18 cellular contexts compared by ENCODE assay signal in genomic region chr20:21166801-21167200, GRCh38. TPM values are rescaled to one million over a fixed set of nuclear protein-coding genes. Genes with fewer than 3 reads are reported as not detected.
DNase-seq lines count a peak whose midpoint lies in the region; ATAC-seq and TF ChIP-seq lines count a peak whose summit lies in the region.
"Had no signal": no experiment of that assay in that cellular context is flagged by ENCODE, and none has a peak within 500 bp of the region (broad histone marks: within the 10 kb centered on the region; RNA-seq: fewer than 3 reads in every experiment).

No MANE protein-coding gene starts in this region.

- H3K27ac Mint-ChIP-seq in neural progenitor cell = no peak overlapping the region
- H3K27ac Mint-ChIP-seq: B cell, nephron had no signal

- peak; percentile 18 to 26 for DNase-seq in AML-193 (lab: John Stamatoyannopoulos, UW)
- peak; percentile 39 for DNase-seq in GM12865 (ENCODE audit: low read depth)
- DNase-seq in UCSD-AML1 (lab: John Stamatoyannopoulos, UW; ENCODE audit: unreplicated experiment) = peak; percentile 26
- DNase-seq in neural progenitor cell (ENCODE audit: low spot score) = no peak
- DNase-seq in mesenchymal stem cell = no peak
- no peak for DNase-seq in A673 (ENCODE audit: low spot score)
- DNase-seq: aorta; dermis blood vessel endothelial cell; NCI-H526 treated with DMSO at 0.1 percent for 48 hours; right lobe of liver; Right ventricle myocardium superior; stimulated activated CD4-positive, alpha-beta T cell treated with anti-CD3 and anti-CD28 coated beads, Interleukin-4, amount 100 ng/mL, for 24 hours; stimulated activated naive CD4-positive, alpha-beta T cell; uterus had no signal

- no peak overlapping the region for H2BK5ac ChIP-seq in mesenchymal stem cell (ENCODE audit: low read depth, low read length, poor library complexity, severe bottlenecking)

- H4K20me1 ChIP-seq in neural progenitor cell (ENCODE audit: low read depth) = no peaks in the 10 kb centered on the region

- H2AK5ac ChIP-seq in mesenchymal stem cell (ENCODE audit: low read length, severe bottlenecking) = no peak overlapping the region

- H2BK120ac ChIP-seq in mesenchymal stem cell (ENCODE audit: low read depth, low read length) = no peak overlapping the region

- no peak overlapping the region for H3K4ac ChIP-seq in mesenchymal stem cell (ENCODE audit: low read depth in 1 of 2, low read length in 2 of 2)

- no peak overlapping the region for H3K4me2 ChIP-seq in neural progenitor cell
- no peak overlapping the region for H3K4me2 ChIP-seq in mesenchymal stem cell (ENCODE audit: low read length, poor library complexity, severe bottlenecking)

- H3K14ac ChIP-seq in mesenchymal stem cell (ENCODE audit: low read length in 2 of 2) = no peak overlapping the region

- H3K9ac ChIP-seq in neural progenitor cell = no peak overlapping the region
- H3K9ac ChIP-seq in mesenchymal stem cell (ENCODE audit: low read length) = no peak overlapping the region

- no peak overlapping the region for H3K4me3 Mint-ChIP-seq in neural progenitor cell
- H3K4me3 Mint-ChIP-seq: B cell, nephron had no signal

- CTCF ChIA-PET in A673 (lab: Charles Lee) = no interaction called here

- BruUV-seq in A673 (replicated peaks; lab: Mats Ljungman, UMichigan) = no TSS peak

- no peak overlapping the region for H2BK15ac ChIP-seq in mesenchymal stem cell (ENCODE audit: low read depth, poor library complexity, severe bottlenecking)

- peak overlapping the region; percentile 93 for H3K27ac ChIP-seq in KOPT-K1 (ENCODE audit: low read depth, low read length, poor library complexity, severe bottlenecking)
- no peak overlapping the region for H3K27ac ChIP-seq in neural progenitor cell
- no peak overlapping the region for H3K27ac ChIP-seq in mesenchymal stem cell (ENCODE audit: low read length, poor library complexity, severe bottlenecking)
- H3K27ac ChIP-seq in A673 (ENCODE audit: low read depth, low read length, poor library complexity, severe bottlenecking) = no peak overlapping the region
- H3K27ac ChIP-seq: right lobe of liver, uterus had no signal

- H3K4me1 ChIP-seq in neural progenitor cell (no peaks in the 10 kb centered on the region), mesenchymal stem cell (ENCODE audit: control insufficient read depth, insufficient read depth, low read depth, low read length) (no peaks in the 10 kb centered on the region), A673 (ENCODE audit: insufficient read depth, low read length, poor library complexity, severe bottlenecking) (no peaks in the 10 kb centered on the region)
- H3K4me1 ChIP-seq: right lobe of liver, uterus had no signal

- intact Hi-C loops in A673 (cut with micrococcal nuclease; ENCODE audit: unreplicated experiment) = no loop called here

- ATAC-seq in GM21390 (IDR thresholded peaks at IDR 0.05; ENCODE audit: unreplicated experiment) = no peak
- ATAC-seq: right lobe of liver had no signal

- no peaks in the 10 kb centered on the region for H3K4me1 Mint-ChIP-seq in neural progenitor cell
- H3K4me1 Mint-ChIP-seq: B cell, nephron had no signal

- whole genome bisulfite sequencing in mesenchymal stem cell = 88% methylated on average over 2 of the region's 2 CpGs

- TF ChIP-seq CTCF in GM12865 (IDR thresholded peaks at IDR 0.05; ENCODE audit: insufficient read depth, low read depth, low read length, missing control alignments) = no peak
- no peak for TF ChIP-seq CTCF in neural progenitor cell (IDR thresholded peaks at IDR 0.05)
- no peak for TF ChIP-seq CTCF in A673 (conservative IDR thresholded peaks at IDR 0.05; ENCODE audit: low read depth, low read length)

- no peak overlapping the region for H3K23ac ChIP-seq in mesenchymal stem cell (ENCODE audit: low read length in 2 of 2)

- peaks cover 7% of the 10 kb centered on the region for H3K9me3 Mint-ChIP-seq in neural progenitor cell

- no peak overlapping the region for H4K8ac ChIP-seq in mesenchymal stem cell (ENCODE audit: low read length)

- H3K4me3 ChIP-seq in GM12865 (ENCODE audit: low read depth, low read length) (no peak overlapping the region), neural progenitor cell (no peak overlapping the region), mesenchymal stem cell (ENCODE audit: insufficient read depth in 1 of 2, low read depth in 1 of 2, low read length in 2 of 2) (no peak overlapping the region), A673 (ENCODE audit: low read depth, low read length, poor library complexity, severe bottlenecking) (no peak overlapping the region)
- H3K4me3 ChIP-seq: right lobe of liver, uterus had no signal

- no peaks in the 10 kb centered on the region for H3K79me1 ChIP-seq in mesenchymal stem cell (replicated peaks; ENCODE audit: low read length, poor library complexity, severe bottlenecking)

- H2AFZ ChIP-seq in neural progenitor cell (replicated peaks) (no peak overlapping the region), mesenchymal stem cell (ENCODE audit: low read depth, low read length) (no peak overlapping the region)

- peaks cover 5% of the 10 kb centered on the region; the same call in 1 of the 2 replicates for H3K36me3 ChIP-seq in KOPT-K1 (ENCODE audit: insufficient read depth, low read length)
- no peaks in the 10 kb centered on the region for H3K36me3 ChIP-seq in neural progenitor cell
- H3K36me3 ChIP-seq in mesenchymal stem cell (ENCODE audit: control insufficient read depth in 1 of 2, insufficient read depth in 2 of 2, low read depth in 1 of 2, low read length in 2 of 2) = peaks cover 0 to 17% of the 10 kb centered on the region in 2 experiments
- H3K36me3 ChIP-seq in A673 (ENCODE audit: insufficient read depth, low read length, poor library complexity, severe bottlenecking) = no peaks in the 10 kb centered on the region
- H3K36me3 ChIP-seq: uterus had no signal

- no peak overlapping the region for H3K18ac ChIP-seq in mesenchymal stem cell (ENCODE audit: low read depth in 1 of 2, low read length in 2 of 2)

- peaks cover 37% of the 10 kb centered on the region for H3K9me3 ChIP-seq in KOPT-K1 (ENCODE audit: insufficient read depth, low read length, poor library complexity, severe bottlenecking)
- no peaks in the 10 kb centered on the region for H3K9me3 ChIP-seq in neural progenitor cell (ENCODE audit: low read depth)
- no peaks in the 10 kb centered on the region for H3K9me3 ChIP-seq in mesenchymal stem cell (ENCODE audit: control insufficient read depth, low read length)
- H3K9me3 ChIP-seq in A673 (ENCODE audit: low read depth, low read length, poor library complexity, severe bottlenecking) = no peaks in the 10 kb centered on the region
- H3K9me3 ChIP-seq: right lobe of liver, uterus had no signal

- H3F3A ChIP-seq in neural progenitor cell (ENCODE audit: low read depth) = peaks cover 3% of the 10 kb centered on the region

- no peaks in the 10 kb centered on the region for H3K79me2 ChIP-seq in neural progenitor cell (ENCODE audit: low read depth)

- POLR2A ChIA-PET in A673 (lab: Charles Lee; ENCODE audit: low non-redundant PET) = no interaction called here

- H3K27me3 ChIP-seq in neural progenitor cell (no peaks in the 10 kb centered on the region), mesenchymal stem cell (ENCODE audit: control insufficient read depth in 1 of 2, insufficient read depth in 1 of 2, low read length in 2 of 2) (no peaks in the 10 kb centered on the region), A673 (replicated peaks; ENCODE audit: insufficient read depth, low read depth, low read length, poor library complexity) (no peaks in the 10 kb centered on the region)
- H3K27me3 ChIP-seq: right lobe of liver, uterus had no signal

- no peaks in the 10 kb centered on the region for H3K27me3 Mint-ChIP-seq in neural progenitor cell (ENCODE audit: insufficient read depth, low read depth)
- H3K27me3 Mint-ChIP-seq: B cell had no signal

- no peak overlapping the region for H2BK12ac ChIP-seq in mesenchymal stem cell (ENCODE audit: low read length in 2 of 2)

- H4K91ac ChIP-seq in mesenchymal stem cell (ENCODE audit: low read length) = no peak overlapping the region

- H3K36me3 Mint-ChIP-seq in neural progenitor cell = peaks cover 8% of the 10 kb centered on the region

RNA-seq across cellular contexts. Expression of gene KIZ, which starts 40.9 kb away (rescaled TPM):
- total RNA-seq in neural progenitor cell (ENCODE audit: low replicate concordance) (40.5 and 60.0 TPM in 2 replicates), A673 (2021) (8.4 and 9.1 TPM in 2 replicates)
- polyA plus RNA-seq in mesenchymal stem cell (2013, experiment 1 of 2) = 12.6 TPM
- polyA plus RNA-seq in mesenchymal stem cell (2013, experiment 2 of 2) = 10.5 TPM

Comparison
In these comparisons a context has a peak if more than half of its experiments do, and no peak if none do; other contexts are left out.
1. DNase-seq: peak in AML-193 (2 of 2), GM12865 (single experiment) and UCSD-AML1 (single experiment); none in neural progenitor cell (single experiment), mesenchymal stem cell (single experiment) and A673 (single experiment).